ENCODE assay signal across 8 cellular contexts in the genomic region with DNA sequence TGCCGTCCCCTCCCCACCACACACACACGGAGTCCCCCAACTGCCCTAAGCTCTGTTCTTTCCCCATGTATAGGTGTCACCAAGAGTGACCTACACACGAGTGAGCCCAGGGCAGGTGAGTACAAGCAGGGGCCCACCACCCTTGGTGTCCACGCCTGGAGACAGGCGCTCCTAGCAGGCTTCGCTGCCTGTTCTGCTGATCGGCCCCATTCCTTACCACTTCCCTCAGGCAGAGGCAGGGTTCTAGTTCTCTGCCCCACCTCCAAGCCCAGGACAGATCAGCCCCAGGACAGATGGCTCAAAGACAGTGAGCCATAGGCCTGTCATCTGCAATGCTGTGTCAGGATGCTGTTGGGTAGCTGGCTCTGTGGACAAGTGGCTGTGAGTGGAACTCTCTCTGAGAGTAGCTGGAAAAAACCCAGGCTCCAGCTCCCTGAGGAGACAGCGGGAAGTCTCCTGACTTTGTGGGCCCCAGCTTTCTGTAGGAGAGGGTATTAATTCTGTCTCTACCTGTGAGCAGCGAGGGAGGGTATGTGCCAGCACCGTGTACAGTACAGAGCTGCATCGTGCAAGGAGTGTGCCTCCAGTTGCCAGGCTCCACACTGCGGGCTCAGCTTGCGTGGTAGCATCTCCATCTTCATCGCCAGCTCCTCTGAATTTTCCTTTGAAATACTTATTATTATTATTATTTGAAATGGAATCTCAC. TPM values are rescaled to one million over a fixed set of nuclear protein-coding genes. Genes with fewer than 3 reads are reported as not detected.
A peak's percentile ranks its signal among the peaks of the same experiment; 100 is the strongest.
DNase-seq lines count a peak whose midpoint lies in the region; ATAC-seq, FAIRE-seq and TF ChIP-seq lines count a peak whose summit lies in the region.

No MANE protein-coding gene starts in this region.

- H3K27me3 ChIP-seq in HUES48 (ENCODE audit: control insufficient read depth, insufficient read depth, low read length) (peaks cover 41% of the 10 kb centered on the region), GM12878 (replicated peaks in 1 of 2; ENCODE audit: control insufficient read depth in 2 of 2, insufficient read depth in 2 of 2, low read length in 1 of 2) (no peaks in the 10 kb centered on the region), lung (ENCODE audit: control insufficient read depth, insufficient read depth) (no peaks in the 10 kb centered on the region), upper lobe of right lung (no peaks in the 10 kb centered on the region)

- H4K20me1 ChIP-seq in GM12878 (ENCODE audit: control insufficient read depth, insufficient read depth): no peaks in the 10 kb centered on the region

- peaks cover 3% of the 10 kb centered on the region for H3K36me3 ChIP-seq in HUES48 (ENCODE audit: control insufficient read depth, insufficient read depth, low read length)
- H3K36me3 ChIP-seq in GM12878 (ENCODE audit: control insufficient read depth in 2 of 2, insufficient read depth in 2 of 2, low read length in 1 of 2): no peaks in the 10 kb centered on the region; a peak in 1 of 4 replicates
- peaks cover 0 to 13% of the 10 kb centered on the region in 2 donors for H3K36me3 ChIP-seq in lung (ENCODE audit: control insufficient read depth in 2 of 2, insufficient read depth in 2 of 2, low read length in 2 of 2)
- H3K36me3 ChIP-seq in upper lobe of right lung: peaks cover 5% of the 10 kb centered on the region

- peaks cover 10% of the 10 kb centered on the region for H3K4me1 ChIP-seq in HUES48 (ENCODE audit: control insufficient read depth, insufficient read depth, low read length)
- H3K4me1 ChIP-seq in GM12878 (ENCODE audit: control insufficient read depth, insufficient read depth, low read length): peaks cover 6% of the 10 kb centered on the region; the same call in 1 of the 2 replicates
- peaks cover 0 to 21% of the 10 kb centered on the region in 2 donors for H3K4me1 ChIP-seq in lung (ENCODE audit: control insufficient read depth in 2 of 2, insufficient read depth in 2 of 2, low read length in 2 of 2)
- peaks cover 34% of the 10 kb centered on the region for H3K4me1 ChIP-seq in upper lobe of right lung

- peak overlapping the region; percentile 77 for H3K4me3 ChIP-seq in AG04449 (ENCODE audit: low read depth, low read length)
- H3K4me3 ChIP-seq in HUES48 (ENCODE audit: low read depth, low read length): peak overlapping the region; percentile 85
- peak overlapping the region; percentile 86; the same call in 1 of the 2 replicates for H3K4me3 ChIP-seq in GM12878
- peak overlapping the region; percentile 48 for H3K4me3 ChIP-seq in lung
- H3K4me3 ChIP-seq in upper lobe of right lung: peak overlapping the region; percentile 76

- H3K9me3 ChIP-seq in HUES48 (ENCODE audit: control insufficient read depth, insufficient read depth, low read length): no peaks in the 10 kb centered on the region
- H3K9me3 ChIP-seq in GM12878 (replicated peaks; ENCODE audit: control insufficient read depth, insufficient read depth, low read length): no peaks in the 10 kb centered on the region
- no peaks in the 10 kb centered on the region for H3K9me3 ChIP-seq in lung (ENCODE audit: control insufficient read depth in 2 of 2, insufficient read depth in 1 of 2, low read length in 1 of 2)
- H3K9me3 ChIP-seq in upper lobe of right lung: no peaks in the 10 kb centered on the region

- BruUV-seq in GM12878 (replicated peaks; lab: Mats Ljungman, UMichigan): TSS peak; percentile 51

- intact Hi-C loops in GM12878 (cut with micrococcal nuclease; ENCODE audit: unreplicated experiment) (no loop called here), upper lobe of right lung (cut with DNase I) (no loop called here)

- POLR2A ChIA-PET in AG04449 (lab: Yijun Ruan, JAX): interaction anchor here (0.8 to 1.5 kb wide), 2 partner anchors 11 to 22 kb away, joined by 3 to 4 read pairs; no protein-coding TSS in a partner anchor
- POLR2A ChIA-PET in GM12878 (lab: Charles Lee): interaction anchor here (0.8 kb wide), 1 partner anchor 22 kb away, joined by 3 read pairs; no protein-coding TSS in a partner anchor

- H3K9ac ChIP-seq in HUES48 (ENCODE audit: low read depth, low read length) (peak overlapping the region; percentile 70; the same call in 1 of the 2 replicates), GM12878 (ENCODE audit: control insufficient read depth, insufficient read depth, low read length) (peak overlapping the region; percentile 67)

- ATAC-seq in GM12878 (no peak), lung (ENCODE audit: insufficient read depth, low FRiP score) (no peak), upper lobe of right lung (no peak), GM19455 (IDR thresholded peaks at IDR 0.05; ENCODE audit: unreplicated experiment) (no peak), HG02885 (IDR thresholded peaks at IDR 0.05; ENCODE audit: poor library complexity, unreplicated experiment) (no peak)
- ATAC-seq in activated CD4-positive, CD25-positive, alpha-beta regulatory T cell treated with anti-CD3 and anti-CD28 coated beads, Interleukin-2, amount 50 U/mL, for 24 hours: no peak

- TF ChIP-seq POLR2A in GM12878 (IDR thresholded peaks at IDR 0.05; ENCODE audit: low read depth, low read length): no peak

- no peak for FAIRE-seq in GM12878 (lab: Jason Lieb, UNC)

- SMC1A ChIA-PET in GM12878 (lab: Charles Lee; ENCODE audit: uncharacterized antibody, unreplicated experiment): interaction anchor here (1.3 to 1.6 kb wide), 3 partner anchors 19 to 362 kb away, joined by 3 read pairs; no protein-coding TSS in a partner anchor

- DNase-seq in AG04449 (ENCODE audit: low read depth, low spot score) (no peak), GM12878 (ENCODE audit: low read depth, low spot score) (no peak), lung (ENCODE audit: low spot score) (peak; percentile 27), upper lobe of right lung (peak; percentile 54)

- peak overlapping the region; percentile 89 for H2AFZ ChIP-seq in GM12878 (ENCODE audit: control insufficient read depth, low read depth, low read length)

- H3K79me2 ChIP-seq in GM12878 (ENCODE audit: control insufficient read depth, insufficient read depth, low read length): peaks cover 7% of the 10 kb centered on the region; the same call in 1 of the 2 replicates

- no peak for TF ChIP-seq RAD21 in GM12878 (IDR thresholded peaks at IDR 0.05; ENCODE audit: insufficient read depth, low read depth, low read length)

- no peak for TF ChIP-seq CTCF in AG04449 (IDR thresholded peaks at IDR 0.05; ENCODE audit: insufficient read depth, low read length, missing control alignments)
- no peak for TF ChIP-seq CTCF in GM12878 (IDR thresholded peaks at IDR 0.05 in 2 of 3, conservative IDR thresholded peaks at IDR 0.05 in 1 of 3; ENCODE audit: control insufficient read depth in 2 of 3, extremely low read depth in 1 of 3, insufficient read depth in 1 of 3, low read depth in 3 of 3, low read length in 3 of 3)
- TF ChIP-seq CTCF in lung (IDR thresholded peaks at IDR 0.05; ENCODE audit: control extremely low read depth, extremely low read depth): no peak
- no peak for TF ChIP-seq CTCF in upper lobe of right lung (IDR thresholded peaks at IDR 0.05)

- 84% methylated on average over 14 of the region's 14 CpGs for WGBS in GM12878 (ENCODE audit: insufficient coverage, insufficient replicate concordance, low lambda C conversion rate, missing lambda C conversion rate)
- 69 to 70% methylated on average over 14 of the region's 14 CpGs for WGBS in lung, 2 donors

- CTCF ChIA-PET in AG04449 (lab: Yijun Ruan, JAX): interaction anchor here (0.8 to 20.8 kb wide), 8 partner anchors 11 to 524 kb away, joined by 3 to 222 read pairs (median 14); no protein-coding TSS in a partner anchor
- CTCF ChIA-PET in GM12878 (lab: Yijun Ruan, JAX): interaction anchor here (1.1 to 6.2 kb wide), 9 partner anchors 9 to 199 kb away, joined by 3 to 57 read pairs (median 7); a partner anchor contains a TSS

- RAD21 ChIA-PET in GM12878 (lab: Charles Lee; ENCODE audit: unreplicated experiment): interaction anchor here (1.6 to 3.9 kb wide), 4 partner anchors 10 to 200 kb away, joined by 3 to 20 read pairs (median 8); no protein-coding TSS in a partner anchor

- peak overlapping the region; percentile 78 for H3K4me2 ChIP-seq in GM12878 (ENCODE audit: control insufficient read depth, insufficient read depth)

- H3K27ac ChIP-seq in HUES48 (ENCODE audit: low read depth, low read length) (no peak overlapping the region), GM12878 (ENCODE audit: control insufficient read depth, insufficient read depth) (no peak overlapping the region), lung (ENCODE audit: low read depth in 1 of 2, low read length in 1 of 2) (peak overlapping the region; percentile 67 to 86), upper lobe of right lung (peak overlapping the region; percentile 87)

- TF ChIP-seq EP300 in GM12878 (IDR thresholded peaks at IDR 0.05; ENCODE audit: borderline replicate concordance in 1 of 2, control insufficient read depth in 1 of 2, low read depth in 2 of 2, low read length in 2 of 2): no peak

- in situ Hi-C loops in GM12878 (cut with MboI): no loop called here

RNA-seq across cellular contexts. Expression of a gene that starts 0.9 kb away (rescaled TPM):
- total RNA-seq in GM12878 (2013; cell fraction: nucleolus; rRNA removed): 36.6 and 40.4 TPM in 2 replicates
- total RNA-seq in GM12878 (2014; rRNA removed): 30.9 and 33.4 TPM in 2 replicates
- total RNA-seq in GM12878 (2014; rRNA removed; fragmentation: Illumina TruSeq; extraction: Trizol): 8.6 and 10.4 TPM in 2 replicates
- 38.5 and 40.1 TPM in 2 replicates for total RNA-seq in GM12878 (2021)
- polyA plus RNA-seq in GM12878 (2011; ENCODE audit: low read depth): 5.4 TPM
- polyA plus RNA-seq in GM12878 (2011; rRNA removed): 5.5 and 8.8 TPM in 2 replicates
- 9.9 and 18.4 TPM in 2 replicates for polyA plus RNA-seq in GM12878 (2011; cell fraction: cytosol; rRNA removed)
- 229 and 261 TPM in 2 replicates for polyA plus RNA-seq in GM12878 (2011; cell fraction: nucleus; rRNA removed)
- 25.2 and 26.9 TPM in 2 replicates for polyA plus RNA-seq in GM12878 (2012)
- polyA plus RNA-seq in GM12878 (2014; fragmentation: Illumina TruSeq; extraction: Trizol): 0.97 and 4.5 TPM in 2 replicates
- under 1 TPM in 1 of 2 experiments, not detected in 1; 0.31 TPM for polyA plus RNA-seq in GM12878 (2014; fragmentation: Nextera tagmentation; extraction: Ambion mirVana)
- polyA plus RNA-seq in GM12878 (2014; rRNA removed): 45.1 and 54.2 TPM in 2 replicates
- polyA plus RNA-seq in GM12878 (2016; fragmentation: Nextera tagmentation; extraction: Ambion mirVana): 10 to 100 TPM; 19.5 to 22.9 TPM
- polyA minus RNA-seq in GM12878 (2011; rRNA and poly(A)+ RNA removed): 3.3 and 10.7 TPM in 2 replicates
- 4.1 and 7.7 TPM in 2 replicates for polyA minus RNA-seq in GM12878 (2011; cell fraction: cytosol; rRNA and poly(A)+ RNA removed)
- polyA minus RNA-seq in GM12878 (2011; cell fraction: nucleus; rRNA and poly(A)+ RNA removed): 26.0 and 38.0 TPM in 2 replicates
- 10 to 100 TPM; 24.2 to 69.4 TPM for total RNA-seq in lung
- polyA plus RNA-seq in lung: 100 to 1,000 TPM in 1 of 2 donors, 10 to 100 TPM in 1; 53.4 to 126 TPM
- total RNA-seq in upper lobe of right lung: 51.9 TPM

RNA-seq across cellular contexts. Expression of a gene that starts 2.6 kb away (rescaled TPM):
- 7.5 and 8.0 TPM in 2 replicates for total RNA-seq in GM12878 (2013; cell fraction: nucleolus; rRNA removed)
- total RNA-seq in GM12878 (2014; rRNA removed): 6.5 and 7.5 TPM in 2 replicates
- total RNA-seq in GM12878 (2014; rRNA removed; fragmentation: Illumina TruSeq; extraction: Trizol): 5.1 and 5.2 TPM in 2 replicates
- total RNA-seq in GM12878 (2021): 9.0 and 9.2 TPM in 2 replicates
- polyA plus RNA-seq in GM12878 (2011; ENCODE audit: low read depth): 2.0 TPM
- 4.1 and 4.7 TPM in 2 replicates for polyA plus RNA-seq in GM12878 (2011; rRNA removed)
- 4.1 and 5.8 TPM in 2 replicates for polyA plus RNA-seq in GM12878 (2011; cell fraction: cytosol; rRNA removed)
- 5.9 and 6.4 TPM in 2 replicates for polyA plus RNA-seq in GM12878 (2011; cell fraction: nucleus; rRNA removed)
- polyA plus RNA-seq in GM12878 (2012): 3.5 and 4.7 TPM in 2 replicates
- 5.3 and 5.8 TPM in 2 replicates for polyA plus RNA-seq in GM12878 (2014; fragmentation: Illumina TruSeq; extraction: Trizol)
- polyA plus RNA-seq in GM12878 (2014; fragmentation: Nextera tagmentation; extraction: Ambion mirVana): 1 to 10 TPM; 2.1 to 2.6 TPM
- polyA plus RNA-seq in GM12878 (2014; rRNA removed): 5.9 and 6.1 TPM in 2 replicates
- 1 to 10 TPM; 2.6 to 3.9 TPM for polyA plus RNA-seq in GM12878 (2016; fragmentation: Nextera tagmentation; extraction: Ambion mirVana)
- polyA minus RNA-seq in GM12878 (2011; rRNA and poly(A)+ RNA removed): 5.5 and 8.8 TPM in 2 replicates
- polyA minus RNA-seq in GM12878 (2011; cell fraction: cytosol; rRNA and poly(A)+ RNA removed): 3.5 and 3.7 TPM in 2 replicates
- 3.4 and 6.5 TPM in 2 replicates for polyA minus RNA-seq in GM12878 (2011; cell fraction: nucleus; rRNA and poly(A)+ RNA removed)
- total RNA-seq in lung: 10 to 100 TPM in 1 of 2 donors, 1 to 10 TPM in 1; 4.1 to 10.5 TPM
- 1 to 10 TPM; 4.0 to 6.3 TPM for polyA plus RNA-seq in lung
- total RNA-seq in upper lobe of right lung: 10.9 TPM

RNA-seq across cellular contexts. Expression of a gene that starts 20.1 kb away (rescaled TPM):
- total RNA-seq in GM12878 (2013; cell fraction: nucleolus; rRNA removed): 31.4 and 40.8 TPM in 2 replicates
- total RNA-seq in GM12878 (2014; rRNA removed) (24.2 and 30.6 TPM in 2 replicates), GM12878 (2014; rRNA removed; fragmentation: Illumina TruSeq; extraction: Trizol) (15.4 and 16.1 TPM in 2 replicates), GM12878 (2021) (45.1 and 45.3 TPM in 2 replicates), lung (10 to 100 TPM; 44.0 to 49.9 TPM), upper lobe of right lung (64.8 TPM)
- polyA plus RNA-seq in GM12878 (2011; ENCODE audit: low read depth): 6.9 TPM
- polyA plus RNA-seq in GM12878 (2011; rRNA removed) (11.3 and 25.6 TPM in 2 replicates), GM12878 (2014; fragmentation: Illumina TruSeq; extraction: Trizol) (20.0 and 32.4 TPM in 2 replicates), GM12878 (2014; fragmentation: Nextera tagmentation; extraction: Ambion mirVana) (under 1 TPM; 0.24 to 0.58 TPM), GM12878 (2014; rRNA removed) (33.7 and 34.2 TPM in 2 replicates), GM12878 (2016; fragmentation: Nextera tagmentation; extraction: Ambion mirVana) (1 to 10 TPM; 4.4 to 4.9 TPM), lung (10 to 100 TPM; 29.8 to 38.4 TPM)
- polyA plus RNA-seq in GM12878 (2011; cell fraction: cytosol; rRNA removed): 19.7 and 24.9 TPM in 2 replicates
- polyA plus RNA-seq in GM12878 (2011; cell fraction: nucleus; rRNA removed): 76.5 and 89.1 TPM in 2 replicates
- polyA plus RNA-seq in GM12878 (2012): 19.0 and 19.4 TPM in 2 replicates
- 24.4 and 31.5 TPM in 2 replicates for polyA minus RNA-seq in GM12878 (2011; rRNA and poly(A)+ RNA removed)
- polyA minus RNA-seq in GM12878 (2011; cell fraction: cytosol; rRNA and poly(A)+ RNA removed): 15.8 and 24.1 TPM in 2 replicates
- 33.0 and 56.8 TPM in 2 replicates for polyA minus RNA-seq in GM12878 (2011; cell fraction: nucleus; rRNA and poly(A)+ RNA removed)

RNA-seq across cellular contexts. Expression of a gene that starts 23.5 kb away (rescaled TPM):
- total RNA-seq in GM12878 (2013; cell fraction: nucleolus; rRNA removed): 12.6 and 16.8 TPM in 2 replicates
- total RNA-seq in GM12878 (2014; rRNA removed) (7.1 and 8.5 TPM in 2 replicates), GM12878 (2014; rRNA removed; fragmentation: Illumina TruSeq; extraction: Trizol) (2.5 and 2.9 TPM in 2 replicates), GM12878 (2021) (14.0 and 15.0 TPM in 2 replicates), lung (1 to 10 TPM; 6.6 to 6.9 TPM), upper lobe of right lung (6.8 TPM)
- polyA plus RNA-seq in GM12878 (2011; ENCODE audit: low read depth): 0.56 TPM
- polyA plus RNA-seq in GM12878 (2011; rRNA removed) (1.3 and 3.0 TPM in 2 replicates), GM12878 (2014; fragmentation: Illumina TruSeq; extraction: Trizol) (1.5 and 4.0 TPM in 2 replicates), GM12878 (2014; fragmentation: Nextera tagmentation; extraction: Ambion mirVana) (under 1 TPM; 0.18 to 0.53 TPM), GM12878 (2014; rRNA removed) (14.9 and 15.9 TPM in 2 replicates), GM12878 (2016; fragmentation: Nextera tagmentation; extraction: Ambion mirVana) (1 to 10 TPM; 1.6 to 2.1 TPM), lung (1 to 10 TPM; 2.7 to 3.2 TPM)
- polyA plus RNA-seq in GM12878 (2011; cell fraction: cytosol; rRNA removed): 3.2 and 6.8 TPM in 2 replicates
- 64.3 and 77.7 TPM in 2 replicates for polyA plus RNA-seq in GM12878 (2011; cell fraction: nucleus; rRNA removed)
- polyA plus RNA-seq in GM12878 (2012): 2.0 and 3.5 TPM in 2 replicates
- polyA minus RNA-seq in GM12878 (2011; rRNA and poly(A)+ RNA removed): 2.6 and 5.8 TPM in 2 replicates
- 3.2 and 4.6 TPM in 2 replicates for polyA minus RNA-seq in GM12878 (2011; cell fraction: cytosol; rRNA and poly(A)+ RNA removed)
- polyA minus RNA-seq in GM12878 (2011; cell fraction: nucleus; rRNA and poly(A)+ RNA removed): 8.9 and 16.6 TPM in 2 replicates

RNA-seq across cellular contexts. Expression of a gene that starts 53.3 kb away (rescaled TPM):
- 4.0 and 4.3 TPM in 2 replicates for total RNA-seq in GM12878 (2013; cell fraction: nucleolus; rRNA removed)
- 2.6 and 3.6 TPM in 2 replicates for total RNA-seq in GM12878 (2014; rRNA removed)
- 0.63 and 0.69 TPM in 2 replicates for total RNA-seq in GM12878 (2014; rRNA removed; fragmentation: Illumina TruSeq; extraction: Trizol)
- 3.2 and 3.7 TPM in 2 replicates for total RNA-seq in GM12878 (2021)
- polyA plus RNA-seq in GM12878 (2011; ENCODE audit: low read depth): 0.80 TPM
- polyA plus RNA-seq in GM12878 (2011; rRNA removed): 0.69 and 0.87 TPM in 2 replicates
- polyA plus RNA-seq in GM12878 (2011; cell fraction: cytosol; rRNA removed): 0.60 and 0.99 TPM in 2 replicates
- 12.2 and 15.8 TPM in 2 replicates for polyA plus RNA-seq in GM12878 (2011; cell fraction: nucleus; rRNA removed)
- polyA plus RNA-seq in GM12878 (2012): 2.5 and 2.6 TPM in 2 replicates
- polyA plus RNA-seq in GM12878 (2014; fragmentation: Illumina TruSeq; extraction: Trizol): 1.3 and 1.9 TPM in 2 replicates
- under 1 TPM in 1 of 2 experiments, not detected in 1; 0.26 TPM for polyA plus RNA-seq in GM12878 (2014; fragmentation: Nextera tagmentation; extraction: Ambion mirVana)
- 5.0 and 5.4 TPM in 2 replicates for polyA plus RNA-seq in GM12878 (2014; rRNA removed)
- polyA plus RNA-seq in GM12878 (2016; fragmentation: Nextera tagmentation; extraction: Ambion mirVana): 1 to 10 TPM; 1.7 to 3.3 TPM
- 0.72 and 1.2 TPM in 2 replicates for polyA minus RNA-seq in GM12878 (2011; rRNA and poly(A)+ RNA removed)
- polyA minus RNA-seq in GM12878 (2011; cell fraction: cytosol; rRNA and poly(A)+ RNA removed): not detected in 2 replicates
- 1.6 and 2.0 TPM in 2 replicates for polyA minus RNA-seq in GM12878 (2011; cell fraction: nucleus; rRNA and poly(A)+ RNA removed)
- total RNA-seq in lung: 1 to 10 TPM; 1.7 to 8.4 TPM
- 10 to 100 TPM in 1 of 2 donors, 1 to 10 TPM in 1; 3.3 to 14.4 TPM for polyA plus RNA-seq in lung
- total RNA-seq in upper lobe of right lung: 7.7 TPM

Comparison
In these comparisons a context has a peak if more than half of its experiments do, and no peak if none do; other contexts are left out.
1. DNase-seq: peak in lung (single experiment) and upper lobe of right lung (single experiment); none in AG04449 (single experiment) and GM12878 (single experiment).
2. H3K27ac ChIP-seq: peak in lung (2 of 2) and upper lobe of right lung (single experiment); none in HUES48 (single experiment) and GM12878 (single experiment).
3. Peak in every context shown above with its lines, with median percentiles within 50 percentile points of each other: H3K4me3 ChIP-seq.